ENCODE assay signal across 8 cellular contexts in the genomic region with DNA sequence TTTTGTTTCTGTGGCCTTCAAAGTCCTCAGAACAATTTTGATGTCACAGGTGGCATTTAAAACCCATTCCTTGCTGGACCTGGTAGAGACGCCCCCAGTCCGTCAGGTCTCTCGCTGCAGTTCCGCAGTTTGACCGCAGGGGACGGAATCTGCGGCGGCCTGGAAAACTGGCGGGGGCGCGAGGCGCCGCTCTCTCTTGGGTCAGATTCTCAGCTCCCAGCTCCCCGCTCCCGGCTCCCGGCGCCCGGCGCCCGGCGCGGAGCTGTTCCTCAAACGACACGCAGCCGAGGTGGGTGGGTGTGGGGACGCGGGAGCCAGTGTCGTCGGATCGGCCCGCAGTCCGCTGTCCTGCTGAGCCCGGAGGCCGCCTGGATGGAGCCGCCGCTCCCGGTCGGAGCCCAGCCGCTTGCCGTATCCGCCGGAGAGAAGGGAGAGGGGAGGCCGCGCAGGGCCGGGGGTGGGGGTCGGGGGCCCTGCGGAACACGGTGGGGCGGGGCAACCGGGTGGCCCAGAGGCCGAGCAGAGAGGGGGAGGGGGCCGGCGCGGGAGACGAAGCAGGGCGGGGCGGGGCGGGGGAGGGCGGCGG. TPM values are rescaled to one million over a fixed set of nuclear protein-coding genes. Genes with fewer than 3 reads are reported as not detected.
DNase-seq lines count a peak whose midpoint lies in the region; ATAC-seq, FAIRE-seq and TF ChIP-seq lines count a peak whose summit lies in the region.

A gene (plus strand): TSS at position 192 of the 586 bp plus-strand sequence. CDS start 181 bp downstream, at position 373.

- peaks cover 7% of the 10 kb centered on the region for H3K79me2 ChIP-seq in endothelial cell of umbilical vein (ENCODE audit: control insufficient read depth, insufficient read depth, low read length)

- H3K36me3 Mint-ChIP-seq in CD4-positive, alpha-beta T cell (ENCODE audit: low read depth): no peaks in the 10 kb centered on the region
- no peaks in the 10 kb centered on the region for H3K36me3 Mint-ChIP-seq in activated CD8-positive, alpha-beta T cell treated with anti-CD3 and anti-CD28 coated beads, Interleukin-2, amount 10 ng/mL, durations not matched to agents 7 days and 5 days (ENCODE audit: low read depth)
- no peaks in the 10 kb centered on the region for H3K36me3 Mint-ChIP-seq in mesothelial cell of epicardium
- no peaks in the 10 kb centered on the region for H3K36me3 Mint-ChIP-seq in stimulated activated memory B cell treated with anti-CD40 and anti-IgM and Interleukin-4, amounts not matched to agents 10 μg/mL and 1 μg/mL and 100 μg/mL, for 72 hours

- intact Hi-C loops in CD4-positive, alpha-beta T cell (cut with DNase I, micrococcal nuclease): no loop called here
- intact Hi-C loops in endothelial cell of umbilical vein (cut with micrococcal nuclease): loop anchor here (2.0 kb wide), 1 partner anchor 17 kb away; a partner anchor contains a TSS

- H3K9me3 Mint-ChIP-seq in CD4-positive, alpha-beta T cell: no peaks in the 10 kb centered on the region
- H3K9me3 Mint-ChIP-seq in activated CD8-positive, alpha-beta T cell treated with anti-CD3 and anti-CD28 coated beads, Interleukin-2, amount 10 ng/mL, durations not matched to agents 7 days and 5 days (ENCODE audit: insufficient read depth): no peaks in the 10 kb centered on the region
- no peaks in the 10 kb centered on the region for H3K9me3 Mint-ChIP-seq in mesothelial cell of epicardium
- no peaks in the 10 kb centered on the region for H3K9me3 Mint-ChIP-seq in stimulated activated memory B cell treated with anti-CD40 and anti-IgM and Interleukin-4, amounts not matched to agents 10 μg/mL and 1 μg/mL and 100 μg/mL, for 72 hours

- peaks cover 10% of the 10 kb centered on the region for H3K4me1 ChIP-seq in endothelial cell of umbilical vein (ENCODE audit: control insufficient read depth, extremely low read depth, insufficient read depth, low read length)

- POLR2A ChIA-PET in CD4-positive, alpha-beta T cell (lab: Charles Lee): no interaction called here
- POLR2A ChIA-PET in activated CD8-positive, alpha-beta T cell treated with anti-CD3 and anti-CD28 coated beads, Interleukin-2, amount 10 ng/mL, durations not matched to agents 7 days and 5 days (lab: Charles Lee): no interaction called here
- POLR2A ChIA-PET in endothelial cell of umbilical vein (lab: Charles Lee): no interaction called here

- TF ChIP-seq CTCF in CD4-positive, alpha-beta T cell (IDR thresholded peaks at IDR 0.05): peak; percentile 37
- peak; percentile 43 to 74 for TF ChIP-seq CTCF in endothelial cell of umbilical vein (IDR thresholded peaks at IDR 0.05; ENCODE audit: extremely low read depth in 1 of 2, insufficient read depth in 1 of 2, low read depth in 1 of 2, low read length in 2 of 2)
- peak; percentile 91 for TF ChIP-seq CTCF in mesothelial cell of epicardium (IDR thresholded peaks at IDR 0.05; ENCODE audit: unreplicated experiment)

- TF ChIP-seq POLR2A in endothelial cell of umbilical vein (IDR thresholded peaks at IDR 0.05; ENCODE audit: low read depth, low read length): no peak

- H3K27ac ChIP-seq in CD4-positive, alpha-beta T cell (ENCODE audit: low read depth, low read length): no peak within 1 kb of the TSS
- H3K27ac ChIP-seq in endothelial cell of umbilical vein (ENCODE audit: insufficient read depth, low read depth, low read length): peak within 1 kb of the TSS; percentile 44

- DNase-seq in CD4-positive, alpha-beta T cell: peak in 9 of 10 experiments; percentile 10 to 53 (median 33)
- DNase-seq in GM19239 (ENCODE audit: insufficient read length, low spot score): peak; percentile 65
- DNase-seq in NCI-H526 (lab: John Stamatoyannopoulos, UW): peak; percentile 41 to 77
- DNase-seq in activated CD8-positive, alpha-beta T cell treated with anti-CD3 and anti-CD28 coated beads, Interleukin-2, amount 10 ng/mL, durations not matched to agents 7 days and 5 days: peak; percentile 49
- peak; percentile 66 for DNase-seq in endothelial cell of umbilical vein (ENCODE audit: low read depth, low spot score)
- DNase-seq in mesothelial cell of epicardium (ENCODE audit: low spot score in 2 of 2, unreplicated experiment in 2 of 2): peak; percentile 71 to 90

- H3K4me3 Mint-ChIP-seq in CD4-positive, alpha-beta T cell: peak within 1 kb of the TSS; percentile 92
- peak within 1 kb of the TSS; percentile 70 for H3K4me3 Mint-ChIP-seq in activated CD8-positive, alpha-beta T cell treated with anti-CD3 and anti-CD28 coated beads, Interleukin-2, amount 10 ng/mL, durations not matched to agents 7 days and 5 days
- peak within 1 kb of the TSS; percentile 74 for H3K4me3 Mint-ChIP-seq in mesothelial cell of epicardium
- H3K4me3 Mint-ChIP-seq in stimulated activated memory B cell treated with anti-CD40 and anti-IgM and Interleukin-4, amounts not matched to agents 10 μg/mL and 1 μg/mL and 100 μg/mL, for 72 hours: peak within 1 kb of the TSS; percentile 77

- no peaks in the 10 kb centered on the region for H4K20me1 ChIP-seq in endothelial cell of umbilical vein (replicated peaks; ENCODE audit: control insufficient read depth, extremely low read depth, insufficient read depth, low read length)

- peak; percentile 68 for ATAC-seq in CD4-positive, alpha-beta T cell (ENCODE audit: poor library complexity)
- peak; percentile 97 for ATAC-seq in HG03354 (IDR thresholded peaks at IDR 0.05; ENCODE audit: poor library complexity, severe bottlenecking, unreplicated experiment)
- peak; percentile 76 for ATAC-seq in activated CD8-positive, alpha-beta T cell treated with anti-CD3 and anti-CD28 coated beads, Interleukin-2, amount 10 ng/mL, durations not matched to agents 7 days and 5 days
- ATAC-seq in stimulated activated memory B cell treated with anti-CD40 and anti-IgM and Interleukin-4, amounts not matched to agents 10 μg/mL and 1 μg/mL and 100 μg/mL, for 72 hours: peak; percentile 76

- CTCF ChIA-PET in CD4-positive, alpha-beta T cell (lab: Charles Lee): no interaction called here
- CTCF ChIA-PET in activated CD8-positive, alpha-beta T cell treated with anti-CD3 and anti-CD28 coated beads, Interleukin-2, amount 10 ng/mL, durations not matched to agents 7 days and 5 days (lab: Charles Lee): no interaction called here
- CTCF ChIA-PET in endothelial cell of umbilical vein (lab: Charles Lee): interaction anchor here (1.0 kb wide), 4 partner anchors 14 to 29 kb away, joined by 3 to 5 read pairs (median 4); no protein-coding TSS in a partner anchor

- H3K27me3 Mint-ChIP-seq in CD4-positive, alpha-beta T cell: no peaks in the 10 kb centered on the region
- H3K27me3 Mint-ChIP-seq in activated CD8-positive, alpha-beta T cell treated with anti-CD3 and anti-CD28 coated beads, Interleukin-2, amount 10 ng/mL, durations not matched to agents 7 days and 5 days (ENCODE audit: low read depth): peaks cover 13% of the 10 kb centered on the region
- H3K27me3 Mint-ChIP-seq in mesothelial cell of epicardium (ENCODE audit: low read depth): no peaks in the 10 kb centered on the region
- no peaks in the 10 kb centered on the region for H3K27me3 Mint-ChIP-seq in stimulated activated memory B cell treated with anti-CD40 and anti-IgM and Interleukin-4, amounts not matched to agents 10 μg/mL and 1 μg/mL and 100 μg/mL, for 72 hours

- H3K9me1 ChIP-seq in endothelial cell of umbilical vein (replicated peaks; ENCODE audit: control insufficient read depth, extremely low read depth, insufficient read depth, low read length): no peaks in the 10 kb centered on the region

- H3K9me3 ChIP-seq in CD4-positive, alpha-beta T cell (ENCODE audit: control insufficient read depth, low read length): no peaks in the 10 kb centered on the region
- H3K9me3 ChIP-seq in endothelial cell of umbilical vein (replicated peaks; ENCODE audit: control insufficient read depth, insufficient read depth, low read length): no peaks in the 10 kb centered on the region

- no peaks in the 10 kb centered on the region for H3K27me3 ChIP-seq in CD4-positive, alpha-beta T cell (ENCODE audit: control insufficient read depth, insufficient read depth, low read length)
- peaks cover 0 to 2% of the 10 kb centered on the region in 2 experiments for H3K27me3 ChIP-seq in endothelial cell of umbilical vein (ENCODE audit: control insufficient read depth in 2 of 2, insufficient read depth in 2 of 2, low read length in 2 of 2)

- H3K4me2 ChIP-seq in endothelial cell of umbilical vein (ENCODE audit: insufficient read depth, low read length): peak within 1 kb of the TSS; percentile 90

- dilution Hi-C loops in endothelial cell of umbilical vein (cut with MboI; ENCODE audit: extremely low pct_ligation_motif_present, low sequenced_read_pairs): no loop called here

- BruUV-seq in endothelial cell of umbilical vein (replicated peaks; lab: Mats Ljungman, UMichigan): no TSS peak

- peak within 1 kb of the TSS; percentile 75 for H3K9ac ChIP-seq in endothelial cell of umbilical vein (replicated peaks; ENCODE audit: extremely low read depth, insufficient read depth, low read length)

- peak within 1 kb of the TSS; percentile 35 for H3K27ac Mint-ChIP-seq in CD4-positive, alpha-beta T cell
- H3K27ac Mint-ChIP-seq in activated CD8-positive, alpha-beta T cell treated with anti-CD3 and anti-CD28 coated beads, Interleukin-2, amount 10 ng/mL, durations not matched to agents 7 days and 5 days: no peak within 1 kb of the TSS
- H3K27ac Mint-ChIP-seq in mesothelial cell of epicardium: peak within 1 kb of the TSS; percentile 63
- H3K27ac Mint-ChIP-seq in stimulated activated memory B cell treated with anti-CD40 and anti-IgM and Interleukin-4, amounts not matched to agents 10 μg/mL and 1 μg/mL and 100 μg/mL, for 72 hours: peak within 1 kb of the TSS; percentile 61

- H2AFZ ChIP-seq in endothelial cell of umbilical vein (ENCODE audit: low read depth, low read length): peak within 1 kb of the TSS; percentile 87

- H3K4me1 Mint-ChIP-seq in CD4-positive, alpha-beta T cell (ENCODE audit: low read depth): peaks cover 17% of the 10 kb centered on the region
- H3K4me1 Mint-ChIP-seq in activated CD8-positive, alpha-beta T cell treated with anti-CD3 and anti-CD28 coated beads, Interleukin-2, amount 10 ng/mL, durations not matched to agents 7 days and 5 days (ENCODE audit: low read depth): peaks cover 2% of the 10 kb centered on the region
- H3K4me1 Mint-ChIP-seq in mesothelial cell of epicardium: peaks cover 14% of the 10 kb centered on the region
- peaks cover 9% of the 10 kb centered on the region for H3K4me1 Mint-ChIP-seq in stimulated activated memory B cell treated with anti-CD40 and anti-IgM and Interleukin-4, amounts not matched to agents 10 μg/mL and 1 μg/mL and 100 μg/mL, for 72 hours

- FAIRE-seq in GM19239 (lab: Jason Lieb, UNC) (peak; percentile 96), endothelial cell of umbilical vein (lab: Jason Lieb, UNC) (peak; percentile 90)

- peak within 1 kb of the TSS; percentile 53 to 79 (median 55) for H3K4me3 ChIP-seq in endothelial cell of umbilical vein (replicated peaks in 1 of 3; ENCODE audit: insufficient read depth in 1 of 3, low read depth in 1 of 3, low read length in 3 of 3)

- no peaks in the 10 kb centered on the region for H3K36me3 ChIP-seq in endothelial cell of umbilical vein (ENCODE audit: control insufficient read depth in 2 of 2, extremely low read depth in 1 of 2, insufficient read depth in 2 of 2, low read length in 2 of 2)

RNA-seq across cellular contexts. Expression of the gene that starts here (rescaled TPM):
- total RNA-seq in CD4-positive, alpha-beta T cell: 1 to 10 TPM; 4.0 to 4.1 TPM
- 1 to 10 TPM in 1 of 2 experiments, under 1 TPM in 1; 0.90 to 1.0 TPM for total RNA-seq in activated CD8-positive, alpha-beta T cell treated with anti-CD3 and anti-CD28 coated beads, Interleukin-2, amount 10 ng/mL, durations not matched to agents 7 days and 5 days
- total RNA-seq in endothelial cell of umbilical vein (19.7 and 20.9 TPM in 2 replicates), mesothelial cell of epicardium (46.7 to 49.0 TPM (median 48.9 TPM) in 3 replicates)
- polyA plus RNA-seq in endothelial cell of umbilical vein: 14.2 and 14.6 TPM in 2 replicates
- 13.2 and 14.7 TPM in 2 replicates for polyA plus RNA-seq in endothelial cell of umbilical vein (2011; cell fraction: cytosol; rRNA removed)
- polyA plus RNA-seq in endothelial cell of umbilical vein (2011; cell fraction: nucleus; rRNA removed): 34.1 and 38.6 TPM in 2 replicates
- polyA plus RNA-seq in endothelial cell of umbilical vein (2012): 22.8 and 23.3 TPM in 2 replicates
- 27.8 and 30.0 TPM in 2 replicates for polyA minus RNA-seq in endothelial cell of umbilical vein
- polyA minus RNA-seq in endothelial cell of umbilical vein (2011; cell fraction: cytosol; rRNA and poly(A)+ RNA removed): 8.1 TPM
- polyA minus RNA-seq in endothelial cell of umbilical vein (2011; cell fraction: nucleus; rRNA and poly(A)+ RNA removed): 15.2 and 17.6 TPM in 2 replicates

Comparison
In these comparisons a context has a peak if more than half of its experiments do, and no peak if none do; other contexts are left out.
1. CTCF ChIP-seq: peak in every context shown above with its lines; median percentile 91 in mesothelial cell of epicardium; 58 in endothelial cell of umbilical vein; 37 in CD4-positive, alpha-beta T cell.